1 cellular context compared by ENCODE assay signal in the genomic region with DNA sequence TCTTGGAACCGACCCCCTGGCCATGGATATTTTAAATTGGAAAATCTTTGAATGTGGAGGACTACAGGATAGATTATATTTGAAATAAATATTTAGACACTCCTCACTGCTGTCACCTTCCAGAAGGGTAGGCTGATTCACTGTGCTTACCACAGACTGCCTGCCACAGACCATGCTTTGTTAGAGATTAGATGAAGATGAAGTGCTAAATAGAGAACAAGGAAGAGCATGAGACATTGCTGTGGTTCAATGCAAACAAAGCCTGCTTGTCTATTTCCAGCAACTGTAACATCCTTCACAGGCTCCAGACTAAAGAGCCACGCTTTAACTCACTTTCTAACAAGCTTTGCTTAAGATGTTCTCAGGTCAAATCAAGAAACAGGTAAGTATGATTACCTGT.
TF ChIP-seq lines count a peak whose summit lies in the region.

No MANE protein-coding gene starts in this region.

TF ChIP-seq in SK-N-SH, 30 proteins besides CTCF, POLR2A, EP300 and RAD21:
- TF ChIP-seq, protein P1, sequence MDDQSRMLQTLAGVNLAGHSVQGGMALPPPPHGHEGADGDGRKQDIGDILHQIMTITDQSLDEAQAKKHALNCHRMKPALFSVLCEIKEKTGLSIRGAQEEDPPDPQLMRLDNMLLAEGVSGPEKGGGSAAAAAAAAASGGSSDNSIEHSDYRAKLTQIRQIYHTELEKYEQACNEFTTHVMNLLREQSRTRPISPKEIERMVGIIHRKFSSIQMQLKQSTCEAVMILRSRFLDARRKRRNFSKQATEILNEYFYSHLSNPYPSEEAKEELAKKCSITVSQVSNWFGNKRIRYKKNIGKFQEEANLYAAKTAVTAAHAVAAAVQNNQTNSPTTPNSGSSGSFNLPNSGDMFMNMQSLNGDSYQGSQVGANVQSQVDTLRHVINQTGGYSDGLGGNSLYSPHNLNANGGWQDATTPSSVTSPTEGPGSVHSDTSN (IDR thresholded peaks at IDR 0.05) = peak; percentile 72
- TF ChIP-seq TCF12 (IDR thresholded peaks at IDR 0.05) (peak; percentile 53), FOSL2 (IDR thresholded peaks at IDR 0.05; ENCODE audit: borderline replicate concordance, low read depth) (no peak)
